ENCODE assay signal across 10 cellular contexts in the genomic region with DNA sequence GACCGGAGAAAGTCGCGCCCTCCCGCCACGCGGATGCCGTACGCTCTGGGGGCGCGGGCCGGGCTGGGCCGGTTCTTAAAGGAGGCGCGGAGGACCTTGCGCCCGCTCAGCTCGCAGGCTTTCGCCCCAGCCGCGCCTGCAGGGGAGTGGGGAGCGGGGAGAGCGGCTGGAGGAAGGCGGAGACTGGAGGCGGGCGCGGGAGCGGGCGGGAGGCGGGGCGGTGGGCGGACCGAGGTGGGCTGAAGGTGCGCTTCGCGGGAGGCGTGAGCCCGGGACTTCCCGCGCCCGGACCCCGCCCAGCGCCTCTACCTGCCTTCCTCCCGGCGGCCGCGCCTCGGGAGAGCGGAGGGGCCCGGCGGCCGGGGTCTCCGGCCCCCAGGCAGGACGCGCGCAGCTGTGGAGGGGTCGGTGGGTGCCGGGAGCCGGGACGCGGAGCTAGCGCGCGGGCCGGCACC. TPM values are rescaled to one million over a fixed set of nuclear protein-coding genes. Genes with fewer than 3 reads are reported as not detected.
DNase-seq lines count a peak whose midpoint lies in the region; ATAC-seq lines count a peak whose summit lies in the region.
"Had no signal": no experiment of that assay in that cellular context is flagged by ENCODE, and none has a peak within 500 bp of the region (broad histone marks: within the 10 kb centered on the region; RNA-seq: fewer than 3 reads in every experiment).

ADRA2B (minus strand) TSS at position 148 of the 455 bp plus-strand sequence. CDS start 422 bp downstream, outside the sequence.

- H3K4me3 ChIP-seq in SJSA1, result peak within 1 kb of the TSS; percentile 21
- peak within 1 kb of the TSS; percentile 69 for H3K4me3 ChIP-seq in iPS-18c (ENCODE audit: insufficient read depth, low read depth, low read length)

- peak within 1 kb of the TSS; percentile 26 for H3K27ac Mint-ChIP-seq in activated naive CD8-positive, alpha-beta T cell treated with anti-CD3 and anti-CD28 coated beads for 36 hours

- peak; percentile 18 for DNase-seq in NCI-H2107 (lab: John Stamatoyannopoulos, UW)
- no peak for DNase-seq in NCI-H2107 treated with DMSO at 0.1 percent for 48 hours (lab: John Stamatoyannopoulos, UW; ENCODE audit: unreplicated experiment)
- no peak for DNase-seq in SJSA1 (ENCODE audit: low read depth in 1 of 2, low spot score in 2 of 2)
- peak; percentile 73 for DNase-seq in activated naive CD8-positive, alpha-beta T cell treated with anti-CD3 and anti-CD28 coated beads for 36 hours
- DNase-seq in stimulated activated CD4-positive, alpha-beta T cell treated with anti-CD3 and anti-CD28 coated beads, Interleukin-15, amount 100 ng/mL, for 48 hours (ENCODE audit: low read depth in 2 of 2), result peak; percentile 48 to 67
- DNase-seq in DMS79 (lab: John Stamatoyannopoulos, UW), result no peak

- H3K27ac ChIP-seq in SJSA1, result no peak within 1 kb of the TSS
- H3K27ac ChIP-seq: C4-2B had no signal

- peaks cover 12% of the 10 kb centered on the region for H3K4me1 ChIP-seq in SJSA1 (replicated peaks)

- peak; percentile 36 for ATAC-seq in HG03095 (IDR thresholded peaks at IDR 0.05; ENCODE audit: unreplicated experiment)

- H3K4me1 Mint-ChIP-seq in activated naive CD8-positive, alpha-beta T cell treated with anti-CD3 and anti-CD28 coated beads for 36 hours, result peaks cover 23% of the 10 kb centered on the region

- H3K27me3 Mint-ChIP-seq in activated naive CD8-positive, alpha-beta T cell treated with anti-CD3 and anti-CD28 coated beads for 36 hours, result peaks cover 47% of the 10 kb centered on the region

- H3K27me3 ChIP-seq in SJSA1 (replicated peaks), result peaks cover 47% of the 10 kb centered on the region

- H3K4me3 Mint-ChIP-seq in activated naive CD8-positive, alpha-beta T cell treated with anti-CD3 and anti-CD28 coated beads for 36 hours, result peak within 1 kb of the TSS; percentile 71

- no peaks in the 10 kb centered on the region for H3K36me3 Mint-ChIP-seq in activated naive CD8-positive, alpha-beta T cell treated with anti-CD3 and anti-CD28 coated beads for 36 hours

- H3K9me3 ChIP-seq in SJSA1 (replicated peaks) (peaks cover 12% of the 10 kb centered on the region), iPS-18c (ENCODE audit: control insufficient read depth, insufficient read depth, low read length) (peaks cover 2% of the 10 kb centered on the region)

- H3K36me3 ChIP-seq in SJSA1, result no peaks in the 10 kb centered on the region

- no peaks in the 10 kb centered on the region for H3K9me3 Mint-ChIP-seq in activated naive CD8-positive, alpha-beta T cell treated with anti-CD3 and anti-CD28 coated beads for 36 hours

RNA-seq across cellular contexts. Expression of gene ADRA2B, which starts in this region (rescaled TPM):
- total RNA-seq in SJSA1 (2014; rRNA removed; shearing (Covaris generic)), result not detected in 2 replicates
- under 1 TPM; 0.29 to 0.30 TPM for total RNA-seq in activated naive CD8-positive, alpha-beta T cell treated with anti-CD3 and anti-CD28 coated beads for 36 hours
- total RNA-seq: myocyte had no signal

Comparison
In these comparisons a context has a peak if more than half of its experiments do, and no peak if none do; other contexts are left out.
1. DNase-seq: peak in NCI-H2107 (single experiment) and stimulated activated CD4-positive, alpha-beta T cell treated with anti-CD3 and anti-CD28 coated beads, Interleukin-15, amount 100 ng/mL, for 48 hours (2 of 2); none in NCI-H2107 treated with DMSO at 0.1 percent for 48 hours (single experiment), SJSA1 (0 of 2) and DMS79 (single experiment).
2. Peak in DNase-seq in activated naive CD8-positive, alpha-beta T cell treated with anti-CD3 and anti-CD28 coated beads for 36 hours; RNA of the gene not detected or under 1 TPM.